In the genomic region with DNA sequence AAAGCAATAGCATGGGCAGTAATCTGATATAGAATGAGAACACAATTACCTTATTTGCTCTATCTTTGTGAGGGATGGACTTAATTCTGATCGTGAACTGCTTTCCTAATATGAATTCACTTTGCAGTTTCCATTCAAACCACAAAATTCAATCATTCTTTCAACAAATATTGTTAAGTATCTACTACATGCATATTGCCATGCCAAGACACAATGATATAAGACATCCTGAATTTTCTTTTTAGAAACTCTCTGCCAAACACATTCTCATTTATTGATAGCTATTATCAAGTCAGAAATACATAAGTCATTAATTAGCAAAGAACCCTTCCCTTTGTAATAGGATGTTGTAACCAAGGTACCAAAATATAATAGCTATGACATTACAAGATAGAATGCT, we compare ENCODE assay signal across 22 cellular contexts.
DNase-seq lines count a peak whose midpoint lies in the region; ATAC-seq and TF ChIP-seq lines count a peak whose summit lies in the region.
"Had no signal": no experiment of that assay in that cellular context is flagged by ENCODE, and none has a peak within 500 bp of the region (broad histone marks: within the 10 kb centered on the region; RNA-seq: fewer than 3 reads in every experiment).

No MANE protein-coding gene starts in this region.

- peaks cover 30 to 57% (median 45%) of the 10 kb centered on the region in 10 experiments for H3K4me1 ChIP-seq in BLaER1 treated with 17β-estradiol and CSF1 and Interleukin-3, amounts not matched to agents 10 nM and 100 nM
- H3K4me1 ChIP-seq in OCI-LY7 (ENCODE audit: insufficient read depth, low read length, poor library complexity, severe bottlenecking) = peaks cover 46% of the 10 kb centered on the region
- H3K4me1 ChIP-seq in uterus = peaks cover 0 to 5% of the 10 kb centered on the region in 2 donors
- H3K4me1 ChIP-seq: SJCRH30 had no signal

- TF ChIP-seq CTCF in OCI-LY7 (conservative IDR thresholded peaks at IDR 0.05; ENCODE audit: low read length) = no peak
- no peak for TF ChIP-seq CTCF in fibroblast of the aortic adventitia (IDR thresholded peaks at IDR 0.05; ENCODE audit: insufficient read depth, low read length)
- no peak for TF ChIP-seq CTCF in uterus (IDR thresholded peaks at IDR 0.05)

- peak overlapping the region; percentile 58 to 83 (median 77) for H3K4me2 ChIP-seq in BLaER1 treated with 17β-estradiol and CSF1 and Interleukin-3, amounts not matched to agents 10 nM and 100 nM
- H3K4me2 ChIP-seq in OCI-LY7 (ENCODE audit: low read length) = no peak overlapping the region
- H3K4me2 ChIP-seq: GM23338 had no signal

- peaks cover 0 to 13% (median 0%) of the 10 kb centered on the region in 11 experiments; a peak in 5 of 22 replicates for H3K9me3 ChIP-seq in BLaER1 treated with 17β-estradiol and CSF1 and Interleukin-3, amounts not matched to agents 10 nM and 100 nM (replicated peaks in 1 of 11)
- H3K9me3 ChIP-seq in OCI-LY7 (ENCODE audit: low read length) = peaks cover 10% of the 10 kb centered on the region; the same call in 1 of the 2 replicates
- no peaks in the 10 kb centered on the region for H3K9me3 ChIP-seq in uterus
- H3K9me3 ChIP-seq: SJCRH30 had no signal

- no peak for ATAC-seq in HG02973 (IDR thresholded peaks at IDR 0.05; ENCODE audit: unreplicated experiment)
- ATAC-seq: HCT116 had no signal

- no peak for TF ChIP-seq POLR2A in uterus (IDR thresholded peaks at IDR 0.05)

- H3K27ac ChIP-seq in BLaER1 treated with 17β-estradiol and CSF1 and Interleukin-3, amounts not matched to agents 10 nM and 100 nM = peak overlapping the region in 9 of 11 experiments; percentile 32 to 73 (median 59); a peak in 12 of 22 replicates
- H3K27ac ChIP-seq in OCI-LY7 (ENCODE audit: low read depth, low read length, poor library complexity, severe bottlenecking) (no peak overlapping the region), uterus (peak overlapping the region; percentile 72 to 73)
- H3K27ac ChIP-seq: SJCRH30 had no signal

- DNase-seq in OCI-LY7 (ENCODE audit: low spot score) = no peak
- DNase-seq in fibroblast of the aortic adventitia (ENCODE audit: low read depth) = peak; percentile 76
- no peak for DNase-seq in uterus
- no peak for DNase-seq in foreskin melanocyte
- DNase-seq in GDM1 (lab: John Stamatoyannopoulos, UW) = no peak
- DNase-seq: ACHN; AML-193; CD4-positive, CD25-positive, alpha-beta regulatory T cell; COR-L47; DMS 273 treated with DMSO at 0.1 percent for 48 hours; DND-41; KG1; NCI-H1417; NCI-H187 treated with DMSO at 0.1 percent for 48 hours; NCI-H345; NCI-H524 treated with DMSO at 0.1 percent for 48 hours; SJCRH30; SW 1271 had no signal

- no peak overlapping the region; a peak in 1 of 20 replicates for H3K4me3 ChIP-seq in BLaER1 treated with 17β-estradiol and CSF1 and Interleukin-3, amounts not matched to agents 10 nM and 100 nM
- H3K4me3 ChIP-seq in OCI-LY7 (ENCODE audit: low read depth, low read length, poor library complexity, severe bottlenecking) (no peak overlapping the region), fibroblast of the aortic adventitia (ENCODE audit: low read depth, low read length) (no peak overlapping the region), uterus (no peak overlapping the region)
- H3K4me3 ChIP-seq: GM23338, SJCRH30 had no signal

- no peaks in the 10 kb centered on the region for H3K79me2 ChIP-seq in OCI-LY7 (ENCODE audit: insufficient read depth, low read depth, low read length)

- POLR2A ChIA-PET in OCI-LY7 (lab: Charles Lee) = interaction anchor here (1.3 to 2.1 kb wide), 3 partner anchors 8 to 50 kb away, joined by 3 to 6 read pairs (median 5); no protein-coding TSS in a partner anchor

- intact Hi-C loops in OCI-LY7 (cut with micrococcal nuclease; ENCODE audit: unreplicated experiment) (no loop called here), uterus (cut with DNase I; ENCODE audit: low total_unique reads) (no loop called here)

- H3K9me2 ChIP-seq in OCI-LY7 (ENCODE audit: insufficient read depth, low read length) = no peaks in the 10 kb centered on the region

- H2AFZ ChIP-seq in OCI-LY7 (ENCODE audit: low read length) = peak overlapping the region; percentile 85

- no peaks in the 10 kb centered on the region for H3K27me3 ChIP-seq in BLaER1 treated with 17β-estradiol and CSF1 and Interleukin-3, amounts not matched to agents 10 nM and 100 nM
- H3K27me3 ChIP-seq in uterus = no peaks in the 10 kb centered on the region
- H3K27me3 ChIP-seq: SJCRH30 had no signal

- CTCF ChIA-PET in OCI-LY7 (lab: Charles Lee; ENCODE audit: unreplicated experiment) = no interaction called here

- no TSS peak for BruUV-seq in OCI-LY7 (replicated peaks; lab: Mats Ljungman, UMichigan)

- H4K20me1 ChIP-seq in BLaER1 treated with 17β-estradiol and CSF1 and Interleukin-3, amounts not matched to agents 10 nM and 100 nM = no peaks in the 10 kb centered on the region
- H4K20me1 ChIP-seq in OCI-LY7 (ENCODE audit: insufficient read depth, low read length) = no peaks in the 10 kb centered on the region

- no peaks in the 10 kb centered on the region for H3K36me3 ChIP-seq in BLaER1 treated with 17β-estradiol and CSF1 and Interleukin-3, amounts not matched to agents 10 nM and 100 nM
- no peaks in the 10 kb centered on the region for H3K36me3 ChIP-seq in OCI-LY7 (ENCODE audit: insufficient read depth, low read length)
- no peaks in the 10 kb centered on the region for H3K36me3 ChIP-seq in uterus
- H3K36me3 ChIP-seq: SJCRH30 had no signal

- peak overlapping the region in 2 of 11 experiments; percentile 49 to 65; a peak in 1 of 22 replicates for H3K9ac ChIP-seq in BLaER1 treated with 17β-estradiol and CSF1 and Interleukin-3, amounts not matched to agents 10 nM and 100 nM
